In the genomic region with DNA sequence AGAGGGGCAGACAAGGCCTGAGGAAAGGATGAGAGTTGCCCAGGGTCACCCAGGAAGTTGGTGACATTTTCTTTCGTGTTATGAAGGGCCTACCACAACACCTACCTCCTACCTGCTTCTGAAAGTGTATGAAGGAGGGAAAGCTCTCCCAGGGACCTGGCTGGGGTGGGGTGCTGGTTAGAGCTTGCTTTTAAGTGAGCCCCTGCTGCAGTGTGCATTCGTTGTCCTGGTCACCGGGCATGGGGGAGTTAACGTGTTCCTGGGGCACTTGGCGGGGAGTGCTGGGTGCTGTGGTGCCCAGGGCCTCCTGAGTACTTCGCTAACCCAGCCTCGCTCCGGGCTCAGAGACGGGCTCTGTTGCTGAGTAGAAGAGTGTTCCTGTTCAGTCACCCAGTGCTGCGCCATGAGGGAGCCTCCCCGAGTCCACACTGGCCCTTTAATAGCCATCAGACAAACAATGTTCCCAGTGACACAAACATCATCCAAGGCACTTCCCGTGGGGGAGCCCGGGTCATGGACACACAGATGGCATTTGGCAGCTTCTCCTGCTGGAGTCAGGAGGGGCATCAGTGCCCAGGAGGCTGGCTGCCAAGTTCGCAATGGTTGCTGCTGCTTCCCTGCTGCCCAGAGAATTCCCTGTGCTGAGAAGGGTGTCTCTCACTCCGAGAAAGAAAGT, we compare ENCODE assay signal across 8 cellular contexts.
A peak's percentile ranks its signal among the peaks of the same experiment; 100 is the strongest.
DNase-seq lines count a peak whose midpoint lies in the region; ATAC-seq and TF ChIP-seq lines count a peak whose summit lies in the region.

No MANE protein-coding gene starts in this region.

- peaks cover 0 to 40% (median 6%) of the 10 kb centered on the region in 11 experiments; a peak in 10 of 22 replicates for H4K20me1 ChIP-seq in BLaER1 treated with 17β-estradiol and CSF1 and Interleukin-3, amounts not matched to agents 10 nM and 100 nM

- peak overlapping the region in 10 of 11 experiments; percentile 44 to 80 (median 74); a peak in 20 of 22 replicates for H3K27ac ChIP-seq in BLaER1 treated with 17β-estradiol and CSF1 and Interleukin-3, amounts not matched to agents 10 nM and 100 nM

- ATAC-seq in Right ventricle myocardium inferior = peak; percentile 69
- no peak for ATAC-seq in HG03045 (IDR thresholded peaks at IDR 0.05; ENCODE audit: unreplicated experiment)
- no peak for ATAC-seq in HG03442 (IDR thresholded peaks at IDR 0.05; ENCODE audit: unreplicated experiment)

- H3K4me1 Mint-ChIP-seq in neural crest cell (peaks cover 4% of the 10 kb centered on the region), osteocyte (ENCODE audit: unreplicated experiment) (peaks cover 18% of the 10 kb centered on the region)

- no peak for TF ChIP-seq CTCF in neural crest cell (conservative IDR thresholded peaks at IDR 0.05)
- TF ChIP-seq CTCF in osteocyte (IDR thresholded peaks at IDR 0.05) = no peak

- peaks cover 40 to 61% (median 55%) of the 10 kb centered on the region in 10 experiments for H3K4me1 ChIP-seq in BLaER1 treated with 17β-estradiol and CSF1 and Interleukin-3, amounts not matched to agents 10 nM and 100 nM

- H3K27me3 ChIP-seq in BLaER1 treated with 17β-estradiol and CSF1 and Interleukin-3, amounts not matched to agents 10 nM and 100 nM = no peaks in the 10 kb centered on the region

- no peaks in the 10 kb centered on the region for H3K9me3 Mint-ChIP-seq in neural crest cell
- H3K9me3 Mint-ChIP-seq in osteocyte (ENCODE audit: unreplicated experiment) = no peaks in the 10 kb centered on the region

- no peak overlapping the region for H3K4me3 Mint-ChIP-seq in neural crest cell
- no peak overlapping the region for H3K4me3 Mint-ChIP-seq in osteocyte (ENCODE audit: unreplicated experiment)

- peaks cover 23 to 64% (median 45%) of the 10 kb centered on the region in 11 experiments; a peak in 21 of 22 replicates for H3K36me3 ChIP-seq in BLaER1 treated with 17β-estradiol and CSF1 and Interleukin-3, amounts not matched to agents 10 nM and 100 nM

- peak overlapping the region; percentile 34 to 66 (median 52); a peak in 19 of 20 replicates for H3K4me3 ChIP-seq in BLaER1 treated with 17β-estradiol and CSF1 and Interleukin-3, amounts not matched to agents 10 nM and 100 nM

- H3K27me3 Mint-ChIP-seq in neural crest cell (ENCODE audit: low read depth) = no peaks in the 10 kb centered on the region
- no peaks in the 10 kb centered on the region for H3K27me3 Mint-ChIP-seq in osteocyte (ENCODE audit: unreplicated experiment)

- intact Hi-C loops in Right ventricle myocardium inferior (cut with DNase I) = no loop called here

- H3K36me3 Mint-ChIP-seq in neural crest cell (ENCODE audit: low read depth) = peaks cover 4% of the 10 kb centered on the region
- H3K36me3 Mint-ChIP-seq in osteocyte (ENCODE audit: unreplicated experiment) = peaks cover 24% of the 10 kb centered on the region

- peak overlapping the region; percentile 11 to 70 (median 63); a peak in 21 of 22 replicates for H3K9ac ChIP-seq in BLaER1 treated with 17β-estradiol and CSF1 and Interleukin-3, amounts not matched to agents 10 nM and 100 nM

- DNase-seq in NCI-H2196 (lab: John Stamatoyannopoulos, UW; ENCODE audit: unreplicated experiment) (peak; percentile 54), Right ventricle myocardium inferior (ENCODE audit: missing footprints) (peak; percentile 81), neural crest cell (ENCODE audit: low read depth, low spot score) (no peak), DMS79 treated with DMSO at 0.1 percent for 48 hours (lab: John Stamatoyannopoulos, UW) (no peak), osteocyte (ENCODE audit: extremely low spot score, unreplicated experiment) (no peak)

- peak overlapping the region; percentile 87 to 98 (median 92) for H3K4me2 ChIP-seq in BLaER1 treated with 17β-estradiol and CSF1 and Interleukin-3, amounts not matched to agents 10 nM and 100 nM

- H3K9me3 ChIP-seq in BLaER1 treated with 17β-estradiol and CSF1 and Interleukin-3, amounts not matched to agents 10 nM and 100 nM (replicated peaks in 1 of 11) = no peaks in the 10 kb centered on the region

- H3K27ac Mint-ChIP-seq in neural crest cell (ENCODE audit: unreplicated experiment) (peak overlapping the region; percentile 78), osteocyte (ENCODE audit: unreplicated experiment) (no peak overlapping the region)

Comparison
In these comparisons a context has a peak if more than half of its experiments do, and no peak if none do; other contexts are left out.
1. DNase-seq: peak in NCI-H2196 (single experiment) and Right ventricle myocardium inferior (single experiment); none in neural crest cell (single experiment), DMS79 treated with DMSO at 0.1 percent for 48 hours (single experiment) and osteocyte (single experiment).